1 cellular context compared by ENCODE assay signal in genomic region chr17:35809855-35810461, GRCh38.
TF ChIP-seq lines count a peak whose summit lies in the region.

No MANE protein-coding gene starts in this region.

TF ChIP-seq in H1, 55 proteins besides CTCF, POLR2A, EP300 and RAD21:
- TF ChIP-seq CHD7 (IDR thresholded peaks at IDR 0.05; ENCODE audit: insufficient replicate concordance, low read length): no peak
